3 cellular contexts compared by ENCODE assay signal in the genomic region with DNA sequence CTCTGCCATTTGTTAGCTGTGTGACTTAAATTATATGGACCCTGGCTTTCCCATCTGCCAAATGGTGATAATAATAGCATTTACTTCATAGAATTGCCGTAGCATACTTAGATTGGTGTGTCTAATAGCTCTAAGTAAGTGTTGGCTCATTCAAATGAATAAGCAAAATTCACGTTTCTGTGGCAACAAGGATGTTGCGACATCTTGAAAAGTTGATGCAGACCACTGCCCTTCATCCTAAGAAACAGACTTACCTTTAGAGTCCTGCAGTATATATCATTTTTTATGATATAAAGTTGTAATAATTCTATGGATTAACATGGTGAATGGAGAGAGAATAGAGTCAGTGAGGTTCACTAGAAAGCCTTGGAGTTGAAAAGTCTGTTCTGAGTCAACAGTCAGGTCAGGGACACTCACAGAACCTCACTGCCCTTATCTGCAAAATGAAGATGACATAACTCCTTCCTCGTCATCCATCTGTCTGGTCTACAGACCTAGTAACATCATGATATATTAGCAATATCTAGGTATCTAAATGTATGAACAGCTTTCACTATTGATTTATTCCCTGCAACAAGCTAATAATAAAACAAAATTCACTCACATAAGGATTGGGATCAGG.
TF ChIP-seq lines count a peak whose summit lies in the region.

No MANE protein-coding gene starts in this region.

TF ChIP-seq in SK-N-SH, 30 proteins besides CTCF, POLR2A, EP300 and RAD21 (continued from another document):
- TF ChIP-seq PBX3 (IDR thresholded peaks at IDR 0.05) = peak; percentile 38
- TF ChIP-seq, protein P1, sequence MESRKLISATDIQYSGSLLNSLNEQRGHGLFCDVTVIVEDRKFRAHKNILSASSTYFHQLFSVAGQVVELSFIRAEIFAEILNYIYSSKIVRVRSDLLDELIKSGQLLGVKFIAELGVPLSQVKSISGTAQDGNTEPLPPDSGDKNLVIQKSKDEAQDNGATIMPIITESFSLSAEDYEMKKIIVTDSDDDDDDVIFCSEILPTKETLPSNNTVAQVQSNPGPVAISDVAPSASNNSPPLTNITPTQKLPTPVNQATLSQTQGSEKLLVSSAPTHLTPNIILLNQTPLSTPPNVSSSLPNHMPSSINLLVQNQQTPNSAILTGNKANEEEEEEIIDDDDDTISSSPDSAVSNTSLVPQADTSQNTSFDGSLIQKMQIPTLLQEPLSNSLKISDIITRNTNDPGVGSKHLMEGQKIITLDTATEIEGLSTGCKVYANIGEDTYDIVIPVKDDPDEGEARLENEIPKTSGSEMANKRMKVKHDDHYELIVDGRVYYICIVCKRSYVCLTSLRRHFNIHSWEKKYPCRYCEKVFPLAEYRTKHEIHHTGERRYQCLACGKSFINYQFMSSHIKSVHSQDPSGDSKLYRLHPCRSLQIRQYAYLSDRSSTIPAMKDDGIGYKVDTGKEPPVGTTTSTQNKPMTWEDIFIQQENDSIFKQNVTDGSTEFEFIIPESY (IDR thresholded peaks at IDR 0.05; ENCODE audit: borderline replicate concordance, low read depth) = no peak

TF ChIP-seq in SK-N-SH treated with all-trans-retinoic acid at 6 μM for 48 hours, 23 proteins besides CTCF, POLR2A, EP300 and RAD21 (continued from another document):
- TF ChIP-seq, protein P2, sequence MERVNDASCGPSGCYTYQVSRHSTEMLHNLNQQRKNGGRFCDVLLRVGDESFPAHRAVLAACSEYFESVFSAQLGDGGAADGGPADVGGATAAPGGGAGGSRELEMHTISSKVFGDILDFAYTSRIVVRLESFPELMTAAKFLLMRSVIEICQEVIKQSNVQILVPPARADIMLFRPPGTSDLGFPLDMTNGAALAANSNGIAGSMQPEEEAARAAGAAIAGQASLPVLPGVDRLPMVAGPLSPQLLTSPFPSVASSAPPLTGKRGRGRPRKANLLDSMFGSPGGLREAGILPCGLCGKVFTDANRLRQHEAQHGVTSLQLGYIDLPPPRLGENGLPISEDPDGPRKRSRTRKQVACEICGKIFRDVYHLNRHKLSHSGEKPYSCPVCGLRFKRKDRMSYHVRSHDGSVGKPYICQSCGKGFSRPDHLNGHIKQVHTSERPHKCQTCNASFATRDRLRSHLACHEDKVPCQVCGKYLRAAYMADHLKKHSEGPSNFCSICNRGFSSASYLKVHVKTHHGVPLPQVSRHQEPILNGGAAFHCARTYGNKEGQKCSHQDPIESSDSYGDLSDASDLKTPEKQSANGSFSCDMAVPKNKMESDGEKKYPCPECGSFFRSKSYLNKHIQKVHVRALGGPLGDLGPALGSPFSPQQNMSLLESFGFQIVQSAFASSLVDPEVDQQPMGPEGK (CRISPR knock-in tag; IDR thresholded peaks at IDR 0.05; ENCODE audit: borderline replicate concordance) = no peak
- TF ChIP-seq ZNF8 (CRISPR knock-in tag; IDR thresholded peaks at IDR 0.05) = no peak
- TF ChIP-seq, protein P3, sequence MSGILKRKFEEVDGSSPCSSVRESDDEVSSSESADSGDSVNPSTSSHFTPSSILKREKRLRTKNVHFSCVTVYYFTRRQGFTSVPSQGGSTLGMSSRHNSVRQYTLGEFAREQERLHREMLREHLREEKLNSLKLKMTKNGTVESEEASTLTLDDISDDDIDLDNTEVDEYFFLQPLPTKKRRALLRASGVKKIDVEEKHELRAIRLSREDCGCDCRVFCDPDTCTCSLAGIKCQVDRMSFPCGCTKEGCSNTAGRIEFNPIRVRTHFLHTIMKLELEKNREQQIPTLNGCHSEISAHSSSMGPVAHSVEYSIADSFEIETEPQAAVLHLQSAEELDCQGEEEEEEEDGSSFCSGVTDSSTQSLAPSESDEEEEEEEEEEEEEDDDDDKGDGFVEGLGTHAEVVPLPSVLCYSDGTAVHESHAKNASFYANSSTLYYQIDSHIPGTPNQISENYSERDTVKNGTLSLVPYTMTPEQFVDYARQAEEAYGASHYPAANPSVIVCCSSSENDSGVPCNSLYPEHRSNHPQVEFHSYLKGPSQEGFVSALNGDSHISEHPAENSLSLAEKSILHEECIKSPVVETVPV (CRISPR knock-in tag; IDR thresholded peaks at IDR 0.05) = no peak
- TF ChIP-seq OSR1 (CRISPR knock-in tag; IDR thresholded peaks at IDR 0.05) = no peak
- no peak for TF ChIP-seq RARB (CRISPR knock-in tag; IDR thresholded peaks at IDR 0.05)

TF ChIP-seq in K562, 482 proteins besides CTCF, POLR2A, EP300 and RAD21 (continued from another document):
- TF ChIP-seq, protein P4, sequence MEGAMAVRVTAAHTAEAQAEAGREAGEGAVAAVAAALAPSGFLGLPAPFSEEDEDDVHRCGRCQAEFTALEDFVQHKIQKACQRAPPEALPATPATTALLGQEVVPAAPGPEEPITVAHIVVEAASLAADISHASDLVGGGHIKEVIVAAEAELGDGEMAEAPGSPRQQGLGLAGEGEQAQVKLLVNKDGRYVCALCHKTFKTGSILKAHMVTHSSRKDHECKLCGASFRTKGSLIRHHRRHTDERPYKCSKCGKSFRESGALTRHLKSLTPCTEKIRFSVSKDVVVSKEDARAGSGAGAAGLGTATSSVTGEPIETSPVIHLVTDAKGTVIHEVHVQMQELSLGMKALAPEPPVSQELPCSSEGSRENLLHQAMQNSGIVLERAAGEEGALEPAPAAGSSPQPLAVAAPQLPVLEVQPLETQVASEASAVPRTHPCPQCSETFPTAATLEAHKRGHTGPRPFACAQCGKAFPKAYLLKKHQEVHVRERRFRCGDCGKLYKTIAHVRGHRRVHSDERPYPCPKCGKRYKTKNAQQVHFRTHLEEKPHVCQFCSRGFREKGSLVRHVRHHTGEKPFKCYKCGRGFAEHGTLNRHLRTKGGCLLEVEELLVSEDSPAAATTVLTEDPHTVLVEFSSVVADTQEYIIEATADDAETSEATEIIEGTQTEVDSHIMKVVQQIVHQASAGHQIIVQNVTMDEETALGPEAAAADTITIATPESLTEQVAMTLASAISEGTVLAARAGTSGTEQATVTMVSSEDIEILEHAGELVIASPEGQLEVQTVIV (CRISPR knock-in tag; IDR thresholded peaks at IDR 0.05; ENCODE audit: borderline replicate concordance) = no peak
- TF ChIP-seq, protein P5, sequence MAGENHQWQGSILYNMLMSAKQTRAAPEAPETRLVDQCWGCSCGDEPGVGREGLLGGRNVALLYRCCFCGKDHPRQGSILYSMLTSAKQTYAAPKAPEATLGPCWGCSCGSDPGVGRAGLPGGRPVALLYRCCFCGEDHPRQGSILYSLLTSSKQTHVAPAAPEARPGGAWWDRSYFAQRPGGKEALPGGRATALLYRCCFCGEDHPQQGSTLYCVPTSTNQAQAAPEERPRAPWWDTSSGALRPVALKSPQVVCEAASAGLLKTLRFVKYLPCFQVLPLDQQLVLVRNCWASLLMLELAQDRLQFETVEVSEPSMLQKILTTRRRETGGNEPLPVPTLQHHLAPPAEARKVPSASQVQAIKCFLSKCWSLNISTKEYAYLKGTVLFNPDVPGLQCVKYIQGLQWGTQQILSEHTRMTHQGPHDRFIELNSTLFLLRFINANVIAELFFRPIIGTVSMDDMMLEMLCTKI (IDR thresholded peaks at IDR 0.05; ENCODE audit: partially characterized antibody) = no peak
- TF ChIP-seq RBM22 (IDR thresholded peaks at IDR 0.05; ENCODE audit: low read depth, low read length, poor library complexity, severe bottlenecking) (no peak), RFX1 (IDR thresholded peaks at IDR 0.05) (peak; percentile 33; the same call in 1 of the 2 replicates), CEBPG (CRISPR knock-in tag; IDR thresholded peaks at IDR 0.05) (no peak), CEBPG (tag; conservative IDR thresholded peaks at IDR 0.05 in 1 of 2, IDR thresholded peaks at IDR 0.05 in 1 of 2) (peak; percentile 30 to 37; a peak in 1 of 4 replicates), CEBPB (tag; IDR thresholded peaks at IDR 0.05) (peak; percentile 75)
- TF ChIP-seq, protein P6, sequence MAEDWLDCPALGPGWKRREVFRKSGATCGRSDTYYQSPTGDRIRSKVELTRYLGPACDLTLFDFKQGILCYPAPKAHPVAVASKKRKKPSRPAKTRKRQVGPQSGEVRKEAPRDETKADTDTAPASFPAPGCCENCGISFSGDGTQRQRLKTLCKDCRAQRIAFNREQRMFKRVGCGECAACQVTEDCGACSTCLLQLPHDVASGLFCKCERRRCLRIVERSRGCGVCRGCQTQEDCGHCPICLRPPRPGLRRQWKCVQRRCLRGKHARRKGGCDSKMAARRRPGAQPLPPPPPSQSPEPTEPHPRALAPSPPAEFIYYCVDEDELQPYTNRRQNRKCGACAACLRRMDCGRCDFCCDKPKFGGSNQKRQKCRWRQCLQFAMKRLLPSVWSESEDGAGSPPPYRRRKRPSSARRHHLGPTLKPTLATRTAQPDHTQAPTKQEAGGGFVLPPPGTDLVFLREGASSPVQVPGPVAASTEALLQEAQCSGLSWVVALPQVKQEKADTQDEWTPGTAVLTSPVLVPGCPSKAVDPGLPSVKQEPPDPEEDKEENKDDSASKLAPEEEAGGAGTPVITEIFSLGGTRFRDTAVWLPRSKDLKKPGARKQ (CRISPR knock-in tag; IDR thresholded peaks at IDR 0.05) = no peak
